Comparison of ENCODE assay signal across 1 cellular context in the genomic region with DNA sequence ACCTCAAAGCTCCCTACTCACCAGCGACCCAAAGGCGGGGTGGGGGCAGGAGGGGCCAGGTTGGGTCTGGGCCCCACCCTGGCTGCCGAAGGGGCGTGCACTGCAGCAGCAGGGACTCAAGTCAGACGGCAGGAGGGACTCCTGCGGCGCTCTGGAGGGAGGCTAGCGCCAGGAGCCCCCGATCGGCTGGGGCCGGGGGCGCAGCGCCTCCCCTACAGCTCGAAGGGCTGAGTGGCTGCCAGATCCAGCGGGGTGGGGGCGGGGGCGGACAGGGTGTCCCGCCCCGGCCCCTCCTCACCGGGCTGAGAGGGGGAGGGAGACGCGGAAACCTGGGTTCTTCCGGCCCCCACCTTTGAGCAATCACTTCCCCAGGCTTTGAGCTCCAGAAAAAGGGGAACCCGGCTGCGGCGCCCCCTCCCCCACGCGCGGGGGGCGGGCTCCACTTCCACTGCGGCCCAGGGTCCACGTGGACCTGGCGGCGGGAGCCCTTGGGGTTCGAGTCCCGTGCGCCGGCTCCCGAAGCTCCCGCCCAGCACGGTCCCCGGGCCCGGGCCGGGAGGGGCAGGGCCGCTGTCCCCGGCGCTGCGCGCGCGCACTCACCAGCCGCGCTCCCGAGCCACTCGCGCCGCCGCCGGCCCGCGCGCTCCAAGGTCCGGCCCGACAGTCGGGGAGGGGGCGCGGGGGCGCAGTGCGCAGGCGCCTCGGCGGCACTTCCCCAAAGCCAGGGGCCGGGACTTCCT.
A peak's percentile ranks its signal among the peaks of the same experiment; 100 is the strongest.
TF ChIP-seq lines count a peak whose summit lies in the region.

A gene with protein sequence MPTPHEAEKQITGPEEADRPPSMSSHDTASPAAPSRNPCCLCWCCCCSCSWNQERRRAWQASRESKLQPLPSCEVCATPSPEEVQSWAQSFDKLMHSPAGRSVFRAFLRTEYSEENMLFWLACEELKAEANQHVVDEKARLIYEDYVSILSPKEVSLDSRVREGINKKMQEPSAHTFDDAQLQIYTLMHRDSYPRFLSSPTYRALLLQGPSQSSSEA (minus strand): TSS at position 246 of the 740 bp plus-strand sequence. CDS start 2,632 bp downstream, outside the sequence.

TF ChIP-seq in HepG2, 621 proteins besides CTCF, POLR2A, EP300 and RAD21 (continued from another document and continues in another):
- TF ChIP-seq, protein P1, sequence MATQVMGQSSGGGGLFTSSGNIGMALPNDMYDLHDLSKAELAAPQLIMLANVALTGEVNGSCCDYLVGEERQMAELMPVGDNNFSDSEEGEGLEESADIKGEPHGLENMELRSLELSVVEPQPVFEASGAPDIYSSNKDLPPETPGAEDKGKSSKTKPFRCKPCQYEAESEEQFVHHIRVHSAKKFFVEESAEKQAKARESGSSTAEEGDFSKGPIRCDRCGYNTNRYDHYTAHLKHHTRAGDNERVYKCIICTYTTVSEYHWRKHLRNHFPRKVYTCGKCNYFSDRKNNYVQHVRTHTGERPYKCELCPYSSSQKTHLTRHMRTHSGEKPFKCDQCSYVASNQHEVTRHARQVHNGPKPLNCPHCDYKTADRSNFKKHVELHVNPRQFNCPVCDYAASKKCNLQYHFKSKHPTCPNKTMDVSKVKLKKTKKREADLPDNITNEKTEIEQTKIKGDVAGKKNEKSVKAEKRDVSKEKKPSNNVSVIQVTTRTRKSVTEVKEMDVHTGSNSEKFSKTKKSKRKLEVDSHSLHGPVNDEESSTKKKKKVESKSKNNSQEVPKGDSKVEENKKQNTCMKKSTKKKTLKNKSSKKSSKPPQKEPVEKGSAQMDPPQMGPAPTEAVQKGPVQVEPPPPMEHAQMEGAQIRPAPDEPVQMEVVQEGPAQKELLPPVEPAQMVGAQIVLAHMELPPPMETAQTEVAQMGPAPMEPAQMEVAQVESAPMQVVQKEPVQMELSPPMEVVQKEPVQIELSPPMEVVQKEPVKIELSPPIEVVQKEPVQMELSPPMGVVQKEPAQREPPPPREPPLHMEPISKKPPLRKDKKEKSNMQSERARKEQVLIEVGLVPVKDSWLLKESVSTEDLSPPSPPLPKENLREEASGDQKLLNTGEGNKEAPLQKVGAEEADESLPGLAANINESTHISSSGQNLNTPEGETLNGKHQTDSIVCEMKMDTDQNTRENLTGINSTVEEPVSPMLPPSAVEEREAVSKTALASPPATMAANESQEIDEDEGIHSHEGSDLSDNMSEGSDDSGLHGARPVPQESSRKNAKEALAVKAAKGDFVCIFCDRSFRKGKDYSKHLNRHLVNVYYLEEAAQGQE (IDR thresholded peaks at IDR 0.05; ENCODE audit: borderline replicate concordance in 1 of 2, low read depth in 1 of 2, low read length in 2 of 2), result 0 out of 4 replicates have a peak, but pooled peaks of 1 of the 2 experiments have one; percentile 9
- TF ChIP-seq HDAC1 (CRISPR knock-in tag; IDR thresholded peaks at IDR 0.05) (0 out of 2 replicates have a peak, but pooled peaks have one; percentile 31), KDM4B (CRISPR knock-in tag; IDR thresholded peaks at IDR 0.05) (peak; percentile 27; the same call in 1 of the 2 replicates), ZBTB42 (CRISPR knock-in tag; IDR thresholded peaks at IDR 0.05) (0 out of 2 replicates have a peak, but pooled peaks have one; percentile 48), ZNF792 (CRISPR knock-in tag; IDR thresholded peaks at IDR 0.05) (no peak), SYNCRIP (IDR thresholded peaks at IDR 0.05; ENCODE audit: insufficient read depth, low read depth, low read length) (no peak), ZNF670 (CRISPR knock-in tag; IDR thresholded peaks at IDR 0.05; ENCODE audit: borderline replicate concordance) (no peak; the same call in 1 of the 2 replicates), IKZF4 (CRISPR knock-in tag; IDR thresholded peaks at IDR 0.05; ENCODE audit: borderline replicate concordance, low read depth, not compliant biosample characterization) (no peak), MEIS2 (CRISPR knock-in tag; IDR thresholded peaks at IDR 0.05) (peak; percentile 34; the same call in 1 of the 2 replicates), PHF5A (CRISPR knock-in tag; IDR thresholded peaks at IDR 0.05; ENCODE audit: low read depth, unreplicated experiment) (no peak), MLX (CRISPR knock-in tag; IDR thresholded peaks at IDR 0.05) (no peak), EHMT2 (IDR thresholded peaks at IDR 0.05; ENCODE audit: borderline replicate concordance, low read depth, low read length) (no peak), ZNF724P (CRISPR knock-in tag; IDR thresholded peaks at IDR 0.05; ENCODE audit: borderline replicate concordance) (0 out of 2 replicates have a peak, but pooled peaks have one; percentile 62), ZNF7 (CRISPR knock-in tag; IDR thresholded peaks at IDR 0.05) (no peak), ISX (CRISPR knock-in tag; conservative IDR thresholded peaks at IDR 0.05) (no peak), RXRA (CRISPR knock-in tag; IDR thresholded peaks at IDR 0.05) (peak; percentile 79), STAT5B (CRISPR knock-in tag; IDR thresholded peaks at IDR 0.05) (no peak), ZNF564 (CRISPR knock-in tag; IDR thresholded peaks at IDR 0.05) (no peak), IKZF5 (CRISPR knock-in tag; IDR thresholded peaks at IDR 0.05) (no peak; the same call in none of the 2 replicates), PAXIP1 (CRISPR knock-in tag; conservative IDR thresholded peaks at IDR 0.05) (no peak), ZNF510 (CRISPR knock-in tag; IDR thresholded peaks at IDR 0.05; ENCODE audit: low read depth) (no peak), ZFAT (CRISPR knock-in tag; conservative IDR thresholded peaks at IDR 0.05) (no peak), SP140L (CRISPR knock-in tag; IDR thresholded peaks at IDR 0.05; ENCODE audit: borderline replicate concordance) (no peak), FOXJ3 (CRISPR knock-in tag; IDR thresholded peaks at IDR 0.05; ENCODE audit: borderline replicate concordance) (no peak), ZFP41 (CRISPR knock-in tag; IDR thresholded peaks at IDR 0.05; ENCODE audit: borderline replicate concordance) (0 out of 2 replicates have a peak, but pooled peaks have one; percentile 55), CHD2 (IDR thresholded peaks at IDR 0.05; ENCODE audit: low read depth, low read length) (no peak), MZF1 (CRISPR knock-in tag; IDR thresholded peaks at IDR 0.05; ENCODE audit: borderline replicate concordance) (no peak), YY1 (IDR thresholded peaks at IDR 0.05; ENCODE audit: insufficient read depth, insufficient replicate concordance, low read depth, low read length) (no peak), ZNF263 (CRISPR knock-in tag; IDR thresholded peaks at IDR 0.05) (no peak; the same call in 1 of the 2 replicates), NFE2L2 (IDR thresholded peaks at IDR 0.05; ENCODE audit: low read length) (no peak), FOSL1 (CRISPR knock-in tag; IDR thresholded peaks at IDR 0.05; ENCODE audit: borderline replicate concordance) (no peak)
- TF ChIP-seq, protein P2, sequence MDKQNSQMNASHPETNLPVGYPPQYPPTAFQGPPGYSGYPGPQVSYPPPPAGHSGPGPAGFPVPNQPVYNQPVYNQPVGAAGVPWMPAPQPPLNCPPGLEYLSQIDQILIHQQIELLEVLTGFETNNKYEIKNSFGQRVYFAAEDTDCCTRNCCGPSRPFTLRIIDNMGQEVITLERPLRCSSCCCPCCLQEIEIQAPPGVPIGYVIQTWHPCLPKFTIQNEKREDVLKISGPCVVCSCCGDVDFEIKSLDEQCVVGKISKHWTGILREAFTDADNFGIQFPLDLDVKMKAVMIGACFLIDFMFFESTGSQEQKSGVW (CRISPR knock-in tag; IDR thresholded peaks at IDR 0.05; ENCODE audit: borderline replicate concordance), result no peak
- TF ChIP-seq, protein P3, sequence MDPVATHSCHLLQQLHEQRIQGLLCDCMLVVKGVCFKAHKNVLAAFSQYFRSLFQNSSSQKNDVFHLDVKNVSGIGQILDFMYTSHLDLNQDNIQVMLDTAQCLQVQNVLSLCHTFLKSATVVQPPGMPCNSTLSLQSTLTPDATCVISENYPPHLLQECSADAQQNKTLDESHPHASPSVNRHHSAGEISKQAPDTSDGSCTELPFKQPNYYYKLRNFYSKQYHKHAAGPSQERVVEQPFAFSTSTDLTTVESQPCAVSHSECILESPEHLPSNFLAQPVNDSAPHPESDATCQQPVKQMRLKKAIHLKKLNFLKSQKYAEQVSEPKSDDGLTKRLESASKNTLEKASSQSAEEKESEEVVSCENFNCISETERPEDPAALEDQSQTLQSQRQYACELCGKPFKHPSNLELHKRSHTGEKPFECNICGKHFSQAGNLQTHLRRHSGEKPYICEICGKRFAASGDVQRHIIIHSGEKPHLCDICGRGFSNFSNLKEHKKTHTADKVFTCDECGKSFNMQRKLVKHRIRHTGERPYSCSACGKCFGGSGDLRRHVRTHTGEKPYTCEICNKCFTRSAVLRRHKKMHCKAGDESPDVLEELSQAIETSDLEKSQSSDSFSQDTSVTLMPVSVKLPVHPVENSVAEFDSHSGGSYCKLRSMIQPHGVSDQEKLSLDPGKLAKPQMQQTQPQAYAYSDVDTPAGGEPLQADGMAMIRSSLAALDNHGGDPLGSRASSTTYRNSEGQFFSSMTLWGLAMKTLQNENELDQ (CRISPR knock-in tag; IDR thresholded peaks at IDR 0.05; ENCODE audit: borderline replicate concordance), result no peak
- TF ChIP-seq, protein P4, sequence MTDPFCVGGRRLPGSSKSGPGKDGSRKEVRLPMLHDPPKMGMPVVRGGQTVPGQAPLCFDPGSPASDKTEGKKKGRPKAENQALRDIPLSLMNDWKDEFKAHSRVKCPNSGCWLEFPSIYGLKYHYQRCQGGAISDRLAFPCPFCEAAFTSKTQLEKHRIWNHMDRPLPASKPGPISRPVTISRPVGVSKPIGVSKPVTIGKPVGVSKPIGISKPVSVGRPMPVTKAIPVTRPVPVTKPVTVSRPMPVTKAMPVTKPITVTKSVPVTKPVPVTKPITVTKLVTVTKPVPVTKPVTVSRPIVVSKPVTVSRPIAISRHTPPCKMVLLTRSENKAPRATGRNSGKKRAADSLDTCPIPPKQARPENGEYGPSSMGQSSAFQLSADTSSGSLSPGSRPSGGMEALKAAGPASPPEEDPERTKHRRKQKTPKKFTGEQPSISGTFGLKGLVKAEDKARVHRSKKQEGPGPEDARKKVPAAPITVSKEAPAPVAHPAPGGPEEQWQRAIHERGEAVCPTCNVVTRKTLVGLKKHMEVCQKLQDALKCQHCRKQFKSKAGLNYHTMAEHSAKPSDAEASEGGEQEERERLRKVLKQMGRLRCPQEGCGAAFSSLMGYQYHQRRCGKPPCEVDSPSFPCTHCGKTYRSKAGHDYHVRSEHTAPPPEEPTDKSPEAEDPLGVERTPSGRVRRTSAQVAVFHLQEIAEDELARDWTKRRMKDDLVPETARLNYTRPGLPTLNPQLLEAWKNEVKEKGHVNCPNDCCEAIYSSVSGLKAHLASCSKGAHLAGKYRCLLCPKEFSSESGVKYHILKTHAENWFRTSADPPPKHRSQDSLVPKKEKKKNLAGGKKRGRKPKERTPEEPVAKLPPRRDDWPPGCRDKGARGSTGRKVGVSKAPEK (CRISPR knock-in tag; IDR thresholded peaks at IDR 0.05; ENCODE audit: borderline replicate concordance), result no peak
- TF ChIP-seq, protein P5, sequence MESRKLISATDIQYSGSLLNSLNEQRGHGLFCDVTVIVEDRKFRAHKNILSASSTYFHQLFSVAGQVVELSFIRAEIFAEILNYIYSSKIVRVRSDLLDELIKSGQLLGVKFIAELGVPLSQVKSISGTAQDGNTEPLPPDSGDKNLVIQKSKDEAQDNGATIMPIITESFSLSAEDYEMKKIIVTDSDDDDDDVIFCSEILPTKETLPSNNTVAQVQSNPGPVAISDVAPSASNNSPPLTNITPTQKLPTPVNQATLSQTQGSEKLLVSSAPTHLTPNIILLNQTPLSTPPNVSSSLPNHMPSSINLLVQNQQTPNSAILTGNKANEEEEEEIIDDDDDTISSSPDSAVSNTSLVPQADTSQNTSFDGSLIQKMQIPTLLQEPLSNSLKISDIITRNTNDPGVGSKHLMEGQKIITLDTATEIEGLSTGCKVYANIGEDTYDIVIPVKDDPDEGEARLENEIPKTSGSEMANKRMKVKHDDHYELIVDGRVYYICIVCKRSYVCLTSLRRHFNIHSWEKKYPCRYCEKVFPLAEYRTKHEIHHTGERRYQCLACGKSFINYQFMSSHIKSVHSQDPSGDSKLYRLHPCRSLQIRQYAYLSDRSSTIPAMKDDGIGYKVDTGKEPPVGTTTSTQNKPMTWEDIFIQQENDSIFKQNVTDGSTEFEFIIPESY (CRISPR knock-in tag; IDR thresholded peaks at IDR 0.05), result no peak
